Comparison of ENCODE assay signal across 1 cellular context in the genomic region with DNA sequence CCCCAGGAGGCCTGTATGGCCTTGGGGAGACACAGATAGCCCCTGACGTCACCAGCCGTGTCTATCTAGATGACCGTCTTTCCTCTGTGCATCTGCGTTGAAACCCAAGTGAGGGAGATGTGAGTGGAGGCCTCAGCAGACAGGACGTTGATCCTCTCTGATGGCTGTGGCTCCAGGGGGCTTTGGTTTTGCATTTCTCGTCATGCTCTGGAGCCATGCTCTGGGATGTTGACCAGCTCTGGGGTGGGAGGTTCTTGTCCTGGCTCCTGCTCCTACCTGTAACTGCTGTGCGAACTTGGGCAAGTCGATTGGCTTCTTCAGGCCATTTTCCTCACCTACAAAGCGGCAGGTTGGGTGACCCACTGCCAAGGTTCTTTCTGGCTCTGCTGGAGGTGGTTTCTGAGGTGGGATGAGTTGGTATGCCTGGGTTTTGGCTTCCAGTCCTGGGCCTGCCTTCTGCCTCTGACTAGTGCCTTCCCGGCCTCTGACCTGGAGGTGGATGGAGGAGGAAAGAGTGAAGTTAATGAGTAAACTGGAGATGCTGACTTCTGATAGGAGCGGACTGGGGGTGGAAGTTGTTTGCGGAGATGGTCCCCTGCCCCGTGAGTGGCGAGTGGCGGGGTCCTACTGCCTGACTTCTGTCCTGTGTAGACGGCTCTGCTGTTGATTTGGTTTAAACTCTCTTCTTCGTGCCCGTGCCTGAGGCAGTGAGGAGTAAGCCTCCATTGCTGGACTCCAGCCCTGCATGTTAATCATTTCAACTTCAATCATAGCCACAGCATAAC.
A peak's percentile ranks its signal among the peaks of the same experiment; 100 is the strongest.
TF ChIP-seq lines count a peak whose summit lies in the region.

No MANE protein-coding gene starts in this region.

TF ChIP-seq in HepG2, 621 proteins besides CTCF, POLR2A, EP300 and RAD21 (continued from another document):
- TF ChIP-seq, protein P1, sequence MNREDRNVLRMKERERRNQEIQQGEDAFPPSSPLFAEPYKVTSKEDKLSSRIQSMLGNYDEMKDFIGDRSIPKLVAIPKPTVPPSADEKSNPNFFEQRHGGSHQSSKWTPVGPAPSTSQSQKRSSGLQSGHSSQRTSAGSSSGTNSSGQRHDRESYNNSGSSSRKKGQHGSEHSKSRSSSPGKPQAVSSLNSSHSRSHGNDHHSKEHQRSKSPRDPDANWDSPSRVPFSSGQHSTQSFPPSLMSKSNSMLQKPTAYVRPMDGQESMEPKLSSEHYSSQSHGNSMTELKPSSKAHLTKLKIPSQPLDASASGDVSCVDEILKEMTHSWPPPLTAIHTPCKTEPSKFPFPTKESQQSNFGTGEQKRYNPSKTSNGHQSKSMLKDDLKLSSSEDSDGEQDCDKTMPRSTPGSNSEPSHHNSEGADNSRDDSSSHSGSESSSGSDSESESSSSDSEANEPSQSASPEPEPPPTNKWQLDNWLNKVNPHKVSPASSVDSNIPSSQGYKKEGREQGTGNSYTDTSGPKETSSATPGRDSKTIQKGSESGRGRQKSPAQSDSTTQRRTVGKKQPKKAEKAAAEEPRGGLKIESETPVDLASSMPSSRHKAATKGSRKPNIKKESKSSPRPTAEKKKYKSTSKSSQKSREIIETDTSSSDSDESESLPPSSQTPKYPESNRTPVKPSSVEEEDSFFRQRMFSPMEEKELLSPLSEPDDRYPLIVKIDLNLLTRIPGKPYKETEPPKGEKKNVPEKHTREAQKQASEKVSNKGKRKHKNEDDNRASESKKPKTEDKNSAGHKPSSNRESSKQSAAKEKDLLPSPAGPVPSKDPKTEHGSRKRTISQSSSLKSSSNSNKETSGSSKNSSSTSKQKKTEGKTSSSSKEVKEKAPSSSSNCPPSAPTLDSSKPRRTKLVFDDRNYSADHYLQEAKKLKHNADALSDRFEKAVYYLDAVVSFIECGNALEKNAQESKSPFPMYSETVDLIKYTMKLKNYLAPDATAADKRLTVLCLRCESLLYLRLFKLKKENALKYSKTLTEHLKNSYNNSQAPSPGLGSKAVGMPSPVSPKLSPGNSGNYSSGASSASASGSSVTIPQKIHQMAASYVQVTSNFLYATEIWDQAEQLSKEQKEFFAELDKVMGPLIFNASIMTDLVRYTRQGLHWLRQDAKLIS (CRISPR knock-in tag; IDR thresholded peaks at IDR 0.05) = no peak
- TF ChIP-seq ZNF737 (CRISPR knock-in tag; IDR thresholded peaks at IDR 0.05; ENCODE audit: borderline replicate concordance) (no peak), REPIN1 (CRISPR knock-in tag; IDR thresholded peaks at IDR 0.05; ENCODE audit: borderline replicate concordance, low read depth) (no peak), FOXO1 (CRISPR knock-in tag; IDR thresholded peaks at IDR 0.05) (peak; percentile 12; the same call in 1 of the 2 replicates), ZMAT3 (CRISPR knock-in tag; conservative IDR thresholded peaks at IDR 0.05) (no peak), ZNF296 (CRISPR knock-in tag; conservative IDR thresholded peaks at IDR 0.05) (no peak), ARNT2 (CRISPR knock-in tag; IDR thresholded peaks at IDR 0.05; ENCODE audit: low read depth) (0 out of 2 replicates have a peak, but pooled peaks have one; percentile 44), ISL2 (CRISPR knock-in tag; IDR thresholded peaks at IDR 0.05) (peak; percentile 45; the same call in 1 of the 2 replicates), HCFC1 (IDR thresholded peaks at IDR 0.05; ENCODE audit: low read depth, low read length) (no peak), CENPX (CRISPR knock-in tag; IDR thresholded peaks at IDR 0.05) (no peak), ZNF274 (CRISPR knock-in tag; IDR thresholded peaks at IDR 0.05) (no peak), RFXAP (CRISPR knock-in tag; IDR thresholded peaks at IDR 0.05; ENCODE audit: borderline replicate concordance) (peak; percentile 40; the same call in 1 of the 2 replicates), KAT8 (CRISPR knock-in tag; IDR thresholded peaks at IDR 0.05) (0 out of 2 replicates have a peak, but pooled peaks have one; percentile 21), SRSF1 (optimal IDR thresholded peaks at IDR 0.05; ENCODE audit: low read depth, low read length) (no peak), LCORL (IDR thresholded peaks at IDR 0.05) (no peak), LCORL (CRISPR knock-in tag; IDR thresholded peaks at IDR 0.05) (peak; percentile 85), NFYC (CRISPR knock-in tag; IDR thresholded peaks at IDR 0.05) (peak; percentile 25; the same call in 1 of the 2 replicates), RCOR2 (CRISPR knock-in tag; IDR thresholded peaks at IDR 0.05) (0 out of 2 replicates have a peak, but pooled peaks have one; percentile 44), ETV5 (CRISPR knock-in tag; IDR thresholded peaks at IDR 0.05; ENCODE audit: borderline replicate concordance) (peak; percentile 25; the same call in 1 of the 2 replicates), ZBTB7A (CRISPR knock-in tag; IDR thresholded peaks at IDR 0.05) (no peak), ZFP37 (CRISPR knock-in tag; IDR thresholded peaks at IDR 0.05; ENCODE audit: borderline replicate concordance) (0 out of 2 replicates have a peak, but pooled peaks have one; percentile 51), ZNF124 (CRISPR knock-in tag; IDR thresholded peaks at IDR 0.05) (no peak), SALL1 (CRISPR knock-in tag; IDR thresholded peaks at IDR 0.05) (peak; percentile 81; the same call in 1 of the 2 replicates), ZNF747 (CRISPR knock-in tag; IDR thresholded peaks at IDR 0.05; ENCODE audit: borderline replicate concordance) (0 out of 2 replicates have a peak, but pooled peaks have one; percentile 27), DR1 (CRISPR knock-in tag; IDR thresholded peaks at IDR 0.05) (no peak), NR2F6 (IDR thresholded peaks at IDR 0.05) (peak; percentile 64; the same call in 1 of the 2 replicates), NR2F6 (CRISPR knock-in tag; IDR thresholded peaks at IDR 0.05) (peak; percentile 69), ZNF143 (CRISPR knock-in tag; IDR thresholded peaks at IDR 0.05) (no peak), DNMT1 (CRISPR knock-in tag; IDR thresholded peaks at IDR 0.05) (peak; percentile 39; the same call in 1 of the 2 replicates), TAF1 (CRISPR knock-in tag; IDR thresholded peaks at IDR 0.05) (peak; percentile 57; the same call in 1 of the 2 replicates), SAP130 (CRISPR knock-in tag; IDR thresholded peaks at IDR 0.05; ENCODE audit: low read depth) (peak; percentile 76), ZNF777 (CRISPR knock-in tag; IDR thresholded peaks at IDR 0.05) (no peak), TCF7 (IDR thresholded peaks at IDR 0.05; ENCODE audit: low read depth) (0 out of 2 replicates have a peak, but pooled peaks have one; percentile 13), ZNF644 (CRISPR knock-in tag; IDR thresholded peaks at IDR 0.05; ENCODE audit: low read depth) (peak; percentile 58; the same call in 1 of the 2 replicates), ZNF333 (CRISPR knock-in tag; IDR thresholded peaks at IDR 0.05; ENCODE audit: borderline replicate concordance) (no peak), HOXA3 (CRISPR knock-in tag; IDR thresholded peaks at IDR 0.05) (peak; percentile 73; the same call in 1 of the 2 replicates)
- TF ChIP-seq, protein P2, sequence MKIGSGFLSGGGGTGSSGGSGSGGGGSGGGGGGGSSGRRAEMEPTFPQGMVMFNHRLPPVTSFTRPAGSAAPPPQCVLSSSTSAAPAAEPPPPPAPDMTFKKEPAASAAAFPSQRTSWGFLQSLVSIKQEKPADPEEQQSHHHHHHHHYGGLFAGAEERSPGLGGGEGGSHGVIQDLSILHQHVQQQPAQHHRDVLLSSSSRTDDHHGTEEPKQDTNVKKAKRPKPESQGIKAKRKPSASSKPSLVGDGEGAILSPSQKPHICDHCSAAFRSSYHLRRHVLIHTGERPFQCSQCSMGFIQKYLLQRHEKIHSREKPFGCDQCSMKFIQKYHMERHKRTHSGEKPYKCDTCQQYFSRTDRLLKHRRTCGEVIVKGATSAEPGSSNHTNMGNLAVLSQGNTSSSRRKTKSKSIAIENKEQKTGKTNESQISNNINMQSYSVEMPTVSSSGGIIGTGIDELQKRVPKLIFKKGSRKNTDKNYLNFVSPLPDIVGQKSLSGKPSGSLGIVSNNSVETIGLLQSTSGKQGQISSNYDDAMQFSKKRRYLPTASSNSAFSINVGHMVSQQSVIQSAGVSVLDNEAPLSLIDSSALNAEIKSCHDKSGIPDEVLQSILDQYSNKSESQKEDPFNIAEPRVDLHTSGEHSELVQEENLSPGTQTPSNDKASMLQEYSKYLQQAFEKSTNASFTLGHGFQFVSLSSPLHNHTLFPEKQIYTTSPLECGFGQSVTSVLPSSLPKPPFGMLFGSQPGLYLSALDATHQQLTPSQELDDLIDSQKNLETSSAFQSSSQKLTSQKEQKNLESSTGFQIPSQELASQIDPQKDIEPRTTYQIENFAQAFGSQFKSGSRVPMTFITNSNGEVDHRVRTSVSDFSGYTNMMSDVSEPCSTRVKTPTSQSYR (CRISPR knock-in tag; IDR thresholded peaks at IDR 0.05; ENCODE audit: borderline replicate concordance) = peak; percentile 43; the same call in 1 of the 2 replicates
- TF ChIP-seq, protein P3, sequence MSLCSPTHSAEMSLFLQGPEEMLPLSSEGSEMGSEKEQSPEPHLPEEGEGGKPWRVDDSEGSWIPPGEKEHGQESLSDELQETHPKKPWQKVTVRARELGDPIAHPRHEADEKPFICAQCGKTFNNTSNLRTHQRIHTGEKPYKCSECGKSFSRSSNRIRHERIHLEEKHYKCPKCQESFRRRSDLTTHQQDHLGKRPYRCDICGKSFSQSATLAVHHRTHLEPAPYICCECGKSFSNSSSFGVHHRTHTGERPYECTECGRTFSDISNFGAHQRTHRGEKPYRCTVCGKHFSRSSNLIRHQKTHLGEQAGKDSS (CRISPR knock-in tag; IDR thresholded peaks at IDR 0.05; ENCODE audit: borderline replicate concordance, low read depth) = peak; percentile 47; the same call in 1 of the 2 replicates
- TF ChIP-seq, protein P4, sequence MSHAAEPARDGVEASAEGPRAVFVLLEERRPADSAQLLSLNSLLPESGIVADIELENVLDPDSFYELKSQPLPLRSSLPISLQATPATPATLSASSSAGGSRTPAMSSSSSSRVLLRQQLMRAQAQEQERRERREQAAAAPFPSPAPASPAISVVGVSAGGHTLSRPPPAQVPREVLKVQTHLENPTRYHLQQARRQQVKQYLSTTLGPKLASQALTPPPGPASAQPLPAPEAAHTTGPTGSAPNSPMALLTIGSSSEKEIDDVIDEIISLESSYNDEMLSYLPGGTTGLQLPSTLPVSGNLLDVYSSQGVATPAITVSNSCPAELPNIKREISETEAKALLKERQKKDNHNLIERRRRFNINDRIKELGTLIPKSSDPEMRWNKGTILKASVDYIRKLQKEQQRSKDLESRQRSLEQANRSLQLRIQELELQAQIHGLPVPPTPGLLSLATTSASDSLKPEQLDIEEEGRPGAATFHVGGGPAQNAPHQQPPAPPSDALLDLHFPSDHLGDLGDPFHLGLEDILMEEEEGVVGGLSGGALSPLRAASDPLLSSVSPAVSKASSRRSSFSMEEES (CRISPR knock-in tag; IDR thresholded peaks at IDR 0.05) = no peak
- TF ChIP-seq, protein P5, sequence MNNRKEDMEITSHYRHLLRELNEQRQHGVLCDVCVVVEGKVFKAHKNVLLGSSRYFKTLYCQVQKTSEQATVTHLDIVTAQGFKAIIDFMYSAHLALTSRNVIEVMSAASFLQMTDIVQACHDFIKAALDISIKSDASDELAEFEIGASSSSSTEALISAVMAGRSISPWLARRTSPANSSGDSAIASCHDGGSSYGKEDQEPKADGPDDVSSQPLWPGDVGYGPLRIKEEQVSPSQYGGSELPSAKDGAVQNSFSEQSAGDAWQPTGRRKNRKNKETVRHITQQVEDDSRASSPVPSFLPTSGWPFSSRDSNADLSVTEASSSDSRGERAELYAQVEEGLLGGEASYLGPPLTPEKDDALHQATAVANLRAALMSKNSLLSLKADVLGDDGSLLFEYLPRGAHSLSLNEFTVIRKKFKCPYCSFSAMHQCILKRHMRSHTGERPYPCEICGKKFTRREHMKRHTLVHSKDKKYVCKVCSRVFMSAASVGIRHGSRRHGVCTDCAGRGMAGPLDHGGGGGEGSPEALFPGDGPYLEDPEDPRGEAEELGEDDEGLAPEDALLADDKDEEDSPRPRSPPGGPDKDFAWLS (CRISPR knock-in tag; IDR thresholded peaks at IDR 0.05; ENCODE audit: borderline replicate concordance) = no peak
- TF ChIP-seq, protein P6, sequence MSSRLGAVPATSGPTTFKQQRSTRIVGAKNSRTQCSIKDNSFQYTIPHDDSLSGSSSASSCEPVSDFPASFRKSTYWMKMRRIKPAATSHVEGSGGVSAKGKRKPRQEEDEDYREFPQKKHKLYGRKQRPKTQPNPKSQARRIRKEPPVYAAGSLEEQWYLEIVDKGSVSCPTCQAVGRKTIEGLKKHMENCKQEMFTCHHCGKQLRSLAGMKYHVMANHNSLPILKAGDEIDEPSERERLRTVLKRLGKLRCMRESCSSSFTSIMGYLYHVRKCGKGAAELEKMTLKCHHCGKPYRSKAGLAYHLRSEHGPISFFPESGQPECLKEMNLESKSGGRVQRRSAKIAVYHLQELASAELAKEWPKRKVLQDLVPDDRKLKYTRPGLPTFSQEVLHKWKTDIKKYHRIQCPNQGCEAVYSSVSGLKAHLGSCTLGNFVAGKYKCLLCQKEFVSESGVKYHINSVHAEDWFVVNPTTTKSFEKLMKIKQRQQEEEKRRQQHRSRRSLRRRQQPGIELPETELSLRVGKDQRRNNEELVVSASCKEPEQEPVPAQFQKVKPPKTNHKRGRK (CRISPR knock-in tag; IDR thresholded peaks at IDR 0.05) = no peak
